ENCODE assay signal across 21 cellular contexts in genomic region chr12:95522692-95523091, GRCh38. TPM values are rescaled to one million over a fixed set of nuclear protein-coding genes. Genes with fewer than 3 reads are reported as not detected.
DNase-seq lines count a peak whose midpoint lies in the region; ATAC-seq and TF ChIP-seq lines count a peak whose summit lies in the region.
"Had no signal": no experiment of that assay in that cellular context is flagged by ENCODE, and none has a peak within 500 bp of the region (broad histone marks: within the 10 kb centered on the region; RNA-seq: fewer than 3 reads in every experiment).

No MANE protein-coding gene starts in this region.

- intact Hi-C loops in HCT116 (cut with micrococcal nuclease), result no loop called here

- peak overlapping the region; percentile 90 for H3K18ac ChIP-seq in mesendoderm (ENCODE audit: low read length)

- CTCF ChIA-PET in HCT116 (lab: Charles Lee), result interaction anchor here (1.1 to 1.2 kb wide), 2 partner anchors 11 to 405 kb away, joined by 4 to 5 read pairs; no protein-coding TSS in a partner anchor

- no peak overlapping the region for H4K8ac ChIP-seq in mesendoderm (ENCODE audit: low read depth, low read length)

- H3K36me3 ChIP-seq in HCT116 (ENCODE audit: control insufficient read depth in 1 of 2, insufficient read depth in 2 of 2, low read length in 2 of 2), result no peaks in the 10 kb centered on the region
- H3K36me3 ChIP-seq in NT2/D1 (ENCODE audit: insufficient read depth, insufficient read length, low read length), result peaks cover 34% of the 10 kb centered on the region
- no peaks in the 10 kb centered on the region for H3K36me3 ChIP-seq in mesendoderm (ENCODE audit: control insufficient read depth, insufficient read depth, low read length)

- no peaks in the 10 kb centered on the region for H4K20me1 ChIP-seq in HCT116 (ENCODE audit: insufficient read depth)

- H2BK15ac ChIP-seq in mesendoderm (replicated peaks; ENCODE audit: low read depth), result no peak overlapping the region

- H3K4me3 ChIP-seq in HCT116 (replicated peaks in 1 of 2; ENCODE audit: low read depth in 1 of 2, low read length in 2 of 2) (no peak overlapping the region), NT2/D1 (ENCODE audit: insufficient read length, low read depth) (no peak overlapping the region), mesendoderm (ENCODE audit: low read length) (no peak overlapping the region)

- H2AK5ac ChIP-seq in mesendoderm (ENCODE audit: low read length), result no peak overlapping the region

- BruUV-seq in HCT116 (replicated peaks; lab: Mats Ljungman, UMichigan), result no TSS peak

- no peak for TF ChIP-seq RAD21 in HCT116 (IDR thresholded peaks at IDR 0.05; ENCODE audit: low read depth)

- no peaks in the 10 kb centered on the region for H3K9me3 ChIP-seq in HCT116 (ENCODE audit: control insufficient read depth in 1 of 2, insufficient read depth in 1 of 2, low read depth in 1 of 2, low read length in 2 of 2)
- H3K9me3 ChIP-seq in NT2/D1 (ENCODE audit: insufficient read depth, low read length), result no peaks in the 10 kb centered on the region

- no peak overlapping the region for H2BK5ac ChIP-seq in mesendoderm (ENCODE audit: low read length)

- no CpG with 5 or more reads among the region's 8 CpGs for WGBS in mesendoderm (ENCODE audit: extremely low coverage, insufficient coverage, low lambda C conversion rate)

- TF ChIP-seq CTCF in HCT116 (IDR thresholded peaks at IDR 0.05 in 2 of 3, conservative IDR thresholded peaks at IDR 0.05 in 1 of 3; ENCODE audit: borderline replicate concordance in 1 of 3, insufficient read depth in 1 of 3, low read depth in 2 of 3, low read length in 2 of 3), result no peak

- DNase-seq in Daoy (ENCODE audit: low read depth) (peak; percentile 13), HCT116 (ENCODE audit: low read depth, low spot score) (no peak), NT2/D1 (ENCODE audit: low read depth, low spot score) (peak; percentile 35), mesendoderm (peak; percentile 90), SIG-M5 (lab: John Stamatoyannopoulos, UW) (no peak)
- DNase-seq in central memory CD4-positive, alpha-beta T cell, result no peak
- DNase-seq: C1 segment of cervical spinal cord; CD4-positive, alpha-beta memory T cell; COR-L47; DMS79 treated with DMSO at 0.1 percent for 48 hours; GOT3; KG1; MM.1S; NCI-H2029; NCI-H446 treated with DMSO at 0.1 percent for 48 hours; NCI-H526; Right ventricle myocardium superior; RPMI8226; T-cell had no signal

- no peaks in the 10 kb centered on the region for H3K79me1 ChIP-seq in mesendoderm (ENCODE audit: low read length)

- no peak overlapping the region for H3K4ac ChIP-seq in mesendoderm (ENCODE audit: low read depth, low read length)

- RAD21 ChIA-PET in HCT116 (lab: Charles Lee; ENCODE audit: low non-redundant PET in 1 of 2, low total read pairs in 2 of 2, uncharacterized antibody in 2 of 2, unreplicated experiment in 2 of 2), result no interaction called here

- no peak overlapping the region for H3K9ac ChIP-seq in HCT116 (ENCODE audit: low read length)
- no peak overlapping the region for H3K9ac ChIP-seq in NT2/D1 (ENCODE audit: insufficient read length, low read depth)
- no peak overlapping the region for H3K9ac ChIP-seq in mesendoderm (ENCODE audit: low read length)

- no peak overlapping the region for H3K56ac ChIP-seq in mesendoderm (ENCODE audit: low read length)

- no peak overlapping the region for H3K23ac ChIP-seq in mesendoderm (ENCODE audit: low read length)

- H3K79me2 ChIP-seq in HCT116 (ENCODE audit: insufficient read depth, low read length) (no peaks in the 10 kb centered on the region), mesendoderm (ENCODE audit: control insufficient read depth, insufficient read depth, low read length) (no peaks in the 10 kb centered on the region)

- H2BK120ac ChIP-seq in mesendoderm (ENCODE audit: low read depth, low read length), result peak overlapping the region; percentile 95

- POLR2A ChIA-PET in HCT116 (lab: Charles Lee), result no interaction called here

- no peak overlapping the region for H4K5ac ChIP-seq in mesendoderm (ENCODE audit: low read length)

- H3K27ac ChIP-seq in HCT116 (ENCODE audit: low read depth, low read length) (no peak overlapping the region), mesendoderm (ENCODE audit: low read depth, low read length) (no peak overlapping the region)
- H3K27ac ChIP-seq: HL-60 had no signal

- H3K27me3 ChIP-seq in HCT116 (ENCODE audit: insufficient read depth, low read length) (no peaks in the 10 kb centered on the region), NT2/D1 (ENCODE audit: insufficient read depth, insufficient read length) (no peaks in the 10 kb centered on the region), mesendoderm (ENCODE audit: insufficient read depth, low read length, poor library complexity) (no peaks in the 10 kb centered on the region)

- ATAC-seq in HCT116 (peak; percentile 11; the same call in 1 of the 2 replicates), GM18907 (IDR thresholded peaks at IDR 0.05; ENCODE audit: unreplicated experiment) (no peak)
- ATAC-seq: T-cell had no signal

- H3K9me2 ChIP-seq in HCT116 (ENCODE audit: insufficient read depth), result no peaks in the 10 kb centered on the region

- no peaks in the 10 kb centered on the region for H3K4me1 ChIP-seq in HCT116 (ENCODE audit: control insufficient read depth in 1 of 2, insufficient read depth in 2 of 2, low read length in 2 of 2)
- H3K4me1 ChIP-seq in NT2/D1 (ENCODE audit: insufficient read depth, insufficient read length), result peaks cover 2% of the 10 kb centered on the region
- H3K4me1 ChIP-seq in mesendoderm (ENCODE audit: control insufficient read depth, low read depth, low read length), result peaks cover 2% of the 10 kb centered on the region

- no peak overlapping the region for H2AFZ ChIP-seq in HCT116 (ENCODE audit: low read depth, low read length, poor library complexity, severe bottlenecking)

- TF ChIP-seq POLR2A in HCT116 (IDR thresholded peaks at IDR 0.05; ENCODE audit: borderline replicate concordance, extremely low read depth, insufficient read depth, insufficient read length), result no peak

- H3K4me2 ChIP-seq in HCT116 (ENCODE audit: low read length) (no peak overlapping the region), mesendoderm (ENCODE audit: low read length) (no peak overlapping the region)

TF ChIP-seq in HCT116, 20 proteins besides CTCF, POLR2A, EP300 and RAD21:
- TF ChIP-seq JUND (IDR thresholded peaks at IDR 0.05) (no peak), EGR1 (IDR thresholded peaks at IDR 0.05; ENCODE audit: low read depth) (no peak), ZFX (IDR thresholded peaks at IDR 0.05) (no peak), YY1 (IDR thresholded peaks at IDR 0.05; ENCODE audit: extremely low read depth, insufficient replicate concordance, low read depth, low read length) (no peak), REST (IDR thresholded peaks at IDR 0.05; ENCODE audit: low read depth) (no peak), SRF (IDR thresholded peaks at IDR 0.05; ENCODE audit: low read depth) (no peak), SP1 (IDR thresholded peaks at IDR 0.05; ENCODE audit: low read depth) (no peak), FOSL1 (IDR thresholded peaks at IDR 0.05; ENCODE audit: low read depth) (no peak), ZNF274 (IDR thresholded peaks at IDR 0.05; ENCODE audit: low read depth, low read length) (no peak), CBX3 (IDR thresholded peaks at IDR 0.05; ENCODE audit: low read depth) (no peak), EZH2phosphoT487 (IDR thresholded peaks at IDR 0.05; ENCODE audit: borderline replicate concordance) (no peak), SIN3A (IDR thresholded peaks at IDR 0.05; ENCODE audit: low read depth) (no peak)

RNA-seq across cellular contexts. Expression of gene USP44, which starts 28.6 kb away (rescaled TPM):
- 0.74 and 0.95 TPM in 2 replicates for total RNA-seq in Daoy (2014; rRNA removed; shearing (Covaris generic))
- 0.17 TPM for total RNA-seq in HCT116 (2021; ENCODE audit: unreplicated experiment)
- not detected in 2 replicates for polyA plus RNA-seq in HCT116 (2012)
- polyA plus RNA-seq in mesendoderm (2013, experiment 1 of 2), result 25.0 TPM
- 27.8 TPM for polyA plus RNA-seq in mesendoderm (2013, experiment 2 of 2)

RNA-seq across cellular contexts. Expression of gene METAP2, which starts 48.7 kb away (rescaled TPM):
- total RNA-seq in Daoy (2014; rRNA removed; shearing (Covaris generic)), result 175 and 227 TPM in 2 replicates
- total RNA-seq in HCT116 (2021; ENCODE audit: unreplicated experiment), result 127 TPM
- polyA plus RNA-seq in HCT116 (2012), result 81.9 and 111 TPM in 2 replicates
- 126 TPM for polyA plus RNA-seq in mesendoderm (2013, experiment 1 of 2)
- polyA plus RNA-seq in mesendoderm (2013, experiment 2 of 2), result 122 TPM

Comparison
In these comparisons a context has a peak if more than half of its experiments do, and no peak if none do; other contexts are left out.
1. DNase-seq: peak in Daoy (single experiment), NT2/D1 (single experiment) and mesendoderm (single experiment); none in HCT116 (single experiment), SIG-M5 (single experiment) and central memory CD4-positive, alpha-beta T cell (single experiment).